ENCODE assay signal across 1 cellular context in the genomic region with DNA sequence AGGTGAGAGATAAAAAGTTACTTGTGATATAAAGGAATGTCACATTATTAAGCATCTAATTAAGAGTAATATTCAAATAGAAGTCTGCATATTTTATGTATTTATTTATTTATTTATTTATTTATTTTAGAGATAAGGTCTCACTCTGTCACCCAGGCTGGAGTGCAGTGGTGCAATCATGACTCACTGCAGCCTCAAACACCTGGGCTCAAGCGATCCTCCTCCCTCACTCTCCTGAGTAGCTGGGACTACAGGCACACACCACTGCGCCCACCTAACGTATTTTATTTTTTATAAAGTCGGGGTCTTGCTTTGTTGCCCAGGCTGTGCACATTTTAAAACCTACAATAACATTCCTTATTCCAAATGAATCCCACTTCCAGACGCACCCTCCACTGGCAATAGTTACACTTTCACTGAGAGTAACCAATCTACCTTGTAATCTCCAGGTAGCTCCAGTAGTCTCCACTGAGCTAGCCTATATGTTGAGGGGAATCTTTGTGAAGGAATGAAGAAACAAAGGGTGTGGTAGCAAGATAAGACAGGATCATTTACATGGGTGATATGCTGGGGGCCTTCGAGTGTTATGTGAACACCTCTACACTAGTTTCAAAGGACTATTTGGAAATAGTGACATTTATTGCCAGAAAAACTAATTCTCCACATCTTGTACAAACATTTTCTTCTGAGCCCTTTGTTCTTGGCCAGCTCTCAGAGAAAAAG.
A peak's percentile ranks its signal among the peaks of the same experiment; 100 is the strongest.
TF ChIP-seq lines count a peak whose summit lies in the region.

No MANE protein-coding gene starts in this region.

TF ChIP-seq in HCT116, 20 proteins besides CTCF, POLR2A, EP300 and RAD21 (continued from another document):
- TF ChIP-seq, protein P1, sequence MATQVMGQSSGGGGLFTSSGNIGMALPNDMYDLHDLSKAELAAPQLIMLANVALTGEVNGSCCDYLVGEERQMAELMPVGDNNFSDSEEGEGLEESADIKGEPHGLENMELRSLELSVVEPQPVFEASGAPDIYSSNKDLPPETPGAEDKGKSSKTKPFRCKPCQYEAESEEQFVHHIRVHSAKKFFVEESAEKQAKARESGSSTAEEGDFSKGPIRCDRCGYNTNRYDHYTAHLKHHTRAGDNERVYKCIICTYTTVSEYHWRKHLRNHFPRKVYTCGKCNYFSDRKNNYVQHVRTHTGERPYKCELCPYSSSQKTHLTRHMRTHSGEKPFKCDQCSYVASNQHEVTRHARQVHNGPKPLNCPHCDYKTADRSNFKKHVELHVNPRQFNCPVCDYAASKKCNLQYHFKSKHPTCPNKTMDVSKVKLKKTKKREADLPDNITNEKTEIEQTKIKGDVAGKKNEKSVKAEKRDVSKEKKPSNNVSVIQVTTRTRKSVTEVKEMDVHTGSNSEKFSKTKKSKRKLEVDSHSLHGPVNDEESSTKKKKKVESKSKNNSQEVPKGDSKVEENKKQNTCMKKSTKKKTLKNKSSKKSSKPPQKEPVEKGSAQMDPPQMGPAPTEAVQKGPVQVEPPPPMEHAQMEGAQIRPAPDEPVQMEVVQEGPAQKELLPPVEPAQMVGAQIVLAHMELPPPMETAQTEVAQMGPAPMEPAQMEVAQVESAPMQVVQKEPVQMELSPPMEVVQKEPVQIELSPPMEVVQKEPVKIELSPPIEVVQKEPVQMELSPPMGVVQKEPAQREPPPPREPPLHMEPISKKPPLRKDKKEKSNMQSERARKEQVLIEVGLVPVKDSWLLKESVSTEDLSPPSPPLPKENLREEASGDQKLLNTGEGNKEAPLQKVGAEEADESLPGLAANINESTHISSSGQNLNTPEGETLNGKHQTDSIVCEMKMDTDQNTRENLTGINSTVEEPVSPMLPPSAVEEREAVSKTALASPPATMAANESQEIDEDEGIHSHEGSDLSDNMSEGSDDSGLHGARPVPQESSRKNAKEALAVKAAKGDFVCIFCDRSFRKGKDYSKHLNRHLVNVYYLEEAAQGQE (IDR thresholded peaks at IDR 0.05; ENCODE audit: low read depth): no peak
- TF ChIP-seq, protein P2, sequence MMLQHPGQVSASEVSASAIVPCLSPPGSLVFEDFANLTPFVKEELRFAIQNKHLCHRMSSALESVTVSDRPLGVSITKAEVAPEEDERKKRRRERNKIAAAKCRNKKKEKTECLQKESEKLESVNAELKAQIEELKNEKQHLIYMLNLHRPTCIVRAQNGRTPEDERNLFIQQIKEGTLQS (IDR thresholded peaks at IDR 0.05): no peak
- TF ChIP-seq SIN3A (IDR thresholded peaks at IDR 0.05; ENCODE audit: low read depth): 0 out of 2 replicates have a peak, but pooled peaks have one; percentile 33
TF ChIP-seq in HCT116: peak in this region for 2.
